Comparison of ENCODE assay signal across 15 cellular contexts in genomic region chr21:26067836-26068401, GRCh38.
DNase-seq lines count a peak whose midpoint lies in the region; ATAC-seq and TF ChIP-seq lines count a peak whose summit lies in the region.
"Had no signal": no experiment of that assay in that cellular context is flagged by ENCODE, and none has a peak within 500 bp of the region (broad histone marks: within the 10 kb centered on the region; RNA-seq: fewer than 3 reads in every experiment).

No MANE protein-coding gene starts in this region.

- peaks cover 6% of the 10 kb centered on the region; the same call in 1 of the 2 replicates for H4K20me1 ChIP-seq in SK-N-SH (ENCODE audit: insufficient read depth)

- peaks cover 4% of the 10 kb centered on the region for H3F3A ChIP-seq in SK-N-SH (replicated peaks; ENCODE audit: insufficient read depth)

- no peak overlapping the region for H3K9ac ChIP-seq in SK-N-SH

- no peaks in the 10 kb centered on the region for H3K27me3 ChIP-seq in SK-N-SH (ENCODE audit: insufficient read depth)
- H3K27me3 ChIP-seq in GM06990 (replicated peaks; ENCODE audit: control insufficient read depth, insufficient read depth, low read length): no peaks in the 10 kb centered on the region
- no peaks in the 10 kb centered on the region for H3K27me3 ChIP-seq in esophagus muscularis mucosa
- no peaks in the 10 kb centered on the region for H3K27me3 ChIP-seq in suprapubic skin

- no peak for TF ChIP-seq RAD21 in SK-N-SH (IDR thresholded peaks at IDR 0.05; ENCODE audit: low read length)

- H3K36me3 ChIP-seq in SK-N-SH (replicated peaks in 1 of 2; ENCODE audit: control insufficient read depth in 1 of 2, insufficient read depth in 2 of 2, low read length in 1 of 2): no peaks in the 10 kb centered on the region
- no peaks in the 10 kb centered on the region for H3K36me3 ChIP-seq in GM06990 (ENCODE audit: control insufficient read depth, insufficient read depth, low read length)
- H3K36me3 ChIP-seq in esophagus muscularis mucosa: no peaks in the 10 kb centered on the region
- H3K36me3 ChIP-seq in suprapubic skin: no peaks in the 10 kb centered on the region

- CTCF ChIA-PET in SK-N-SH (lab: Yijun Ruan, JAX): interaction anchor here (0.5 kb wide), 1 partner anchor 16 kb away, joined by 3 read pairs; no protein-coding TSS in a partner anchor
- CTCF ChIA-PET in WTC11 (lab: Charles Lee): no interaction called here

- DNase-seq in SK-N-SH: no peak
- DNase-seq in GM06990 (ENCODE audit: extremely low read depth, insufficient read length): peak; percentile 15
- DNase-seq in WTC11 (ENCODE audit: low spot score): no peak
- no peak for DNase-seq in mesothelial cell of epicardium (ENCODE audit: low spot score in 2 of 2, unreplicated experiment in 2 of 2)
- no peak for DNase-seq in esophagus muscularis mucosa (ENCODE audit: extremely low spot score)
- no peak for DNase-seq in suprapubic skin (ENCODE audit: low spot score in 2 of 2)
- DNase-seq: activated CD4-positive, alpha-beta T cell treated with anti-CD3 and anti-CD28 coated beads for 4 hours; Calu3; HCEC 1CT; MM.1S; NCI-H226; OCI-M1; T-helper 1 cell had no signal

- POLR2A ChIA-PET in SK-N-SH (lab: Yijun Ruan, JAX) (no interaction called here), WTC11 (lab: Charles Lee) (no interaction called here)

- no peaks in the 10 kb centered on the region for H3K27me3 Mint-ChIP-seq in WTC11 (ENCODE audit: low read depth)
- H3K27me3 Mint-ChIP-seq in mesothelial cell of epicardium (ENCODE audit: low read depth): no peaks in the 10 kb centered on the region

- no peaks in the 10 kb centered on the region for H3K9me3 Mint-ChIP-seq in WTC11
- H3K9me3 Mint-ChIP-seq in mesothelial cell of epicardium: no peaks in the 10 kb centered on the region

- no peak overlapping the region for H3K4me2 ChIP-seq in SK-N-SH

- H3K4me1 Mint-ChIP-seq in WTC11: peaks cover 93% of the 10 kb centered on the region
- peaks cover 54% of the 10 kb centered on the region for H3K4me1 Mint-ChIP-seq in mesothelial cell of epicardium

- no peak overlapping the region for H2AFZ ChIP-seq in SK-N-SH (ENCODE audit: low read depth)

- H3K27ac Mint-ChIP-seq in WTC11 (peak overlapping the region; percentile 73), mesothelial cell of epicardium (peak overlapping the region; percentile 82)

- H3K4me1 ChIP-seq in SK-N-SH (ENCODE audit: control insufficient read depth in 1 of 2, insufficient read depth in 2 of 2, low read depth in 1 of 2, low read length in 1 of 2) (peaks cover 21 to 44% of the 10 kb centered on the region in 2 experiments; a peak in 3 of 4 replicates), esophagus muscularis mucosa (peaks cover 33 to 53% (median 41%) of the 10 kb centered on the region in 4 donors), suprapubic skin (peaks cover 40% of the 10 kb centered on the region)

- H3K27ac ChIP-seq in SK-N-SH (ENCODE audit: low read depth in 2 of 2, low read length in 1 of 2): no peak overlapping the region
- no peak overlapping the region for H3K27ac ChIP-seq in esophagus muscularis mucosa (replicated peaks in 1 of 4)
- H3K27ac ChIP-seq in suprapubic skin: no peak overlapping the region

- H3K36me3 Mint-ChIP-seq in WTC11 (no peaks in the 10 kb centered on the region), mesothelial cell of epicardium (no peaks in the 10 kb centered on the region)

- no peak overlapping the region for H3K4me3 Mint-ChIP-seq in WTC11
- no peak overlapping the region for H3K4me3 Mint-ChIP-seq in mesothelial cell of epicardium

- ATAC-seq in SK-N-SH treated with all-trans-retinoic acid at 6 μM for 48 hours: no peak
- no peak for ATAC-seq in WTC11
- ATAC-seq in HG03280 (IDR thresholded peaks at IDR 0.05; ENCODE audit: unreplicated experiment): no peak

- H3K9me3 ChIP-seq in SK-N-SH (no peaks in the 10 kb centered on the region), esophagus muscularis mucosa (no peaks in the 10 kb centered on the region), suprapubic skin (no peaks in the 10 kb centered on the region)

- H3K79me2 ChIP-seq in SK-N-SH (ENCODE audit: insufficient read depth): peaks cover 94% of the 10 kb centered on the region

- H3K9me2 ChIP-seq in SK-N-SH: no peaks in the 10 kb centered on the region

- no peak for TF ChIP-seq POLR2A in esophagus muscularis mucosa (IDR thresholded peaks at IDR 0.05; ENCODE audit: low read depth)
- TF ChIP-seq POLR2A in suprapubic skin (IDR thresholded peaks at IDR 0.05): no peak

- intact Hi-C loops in esophagus muscularis mucosa (cut with DNase I): no loop called here

- 89% methylated on average over 8 of the region's 8 CpGs for WGBS in SK-N-SH (ENCODE audit: low lambda C conversion rate)
- WGBS in esophagus muscularis mucosa: 73% methylated on average over 8 of the region's 8 CpGs
- WGBS in suprapubic skin: 75% methylated on average over 8 of the region's 8 CpGs

- no peak for TF ChIP-seq CTCF in SK-N-SH (IDR thresholded peaks at IDR 0.05)
- no peak for TF ChIP-seq CTCF in GM06990 (IDR thresholded peaks at IDR 0.05; ENCODE audit: insufficient read depth, low read length, poor library complexity, severe bottlenecking)
- no peak for TF ChIP-seq CTCF in WTC11 (IDR thresholded peaks at IDR 0.05)
- no peak for TF ChIP-seq CTCF in mesothelial cell of epicardium (IDR thresholded peaks at IDR 0.05; ENCODE audit: unreplicated experiment)
- no peak for TF ChIP-seq CTCF in esophagus muscularis mucosa (IDR thresholded peaks at IDR 0.05)
- TF ChIP-seq CTCF in suprapubic skin (IDR thresholded peaks at IDR 0.05): no peak

- H3K4me3 ChIP-seq in SK-N-SH (ENCODE audit: low read depth in 2 of 2, low read length in 1 of 2) (no peak overlapping the region), GM06990 (replicated peaks; ENCODE audit: low read depth, low read length) (no peak overlapping the region), esophagus muscularis mucosa (no peak overlapping the region), suprapubic skin (no peak overlapping the region)

- TF ChIP-seq EP300 in SK-N-SH (IDR thresholded peaks at IDR 0.05; ENCODE audit: borderline replicate concordance in 1 of 2, low read depth in 1 of 2, low read length in 1 of 2) (no peak), esophagus muscularis mucosa (IDR thresholded peaks at IDR 0.05) (no peak), suprapubic skin (IDR thresholded peaks at IDR 0.05) (no peak)

TF ChIP-seq in SK-N-SH treated with all-trans-retinoic acid at 6 μM for 48 hours, 23 proteins besides CTCF, POLR2A, EP300 and RAD21:
- TF ChIP-seq ZNF70 (CRISPR knock-in tag; IDR thresholded peaks at IDR 0.05): peak; percentile 81
- no peak for TF ChIP-seq ISL1 (CRISPR knock-in tag; IDR thresholded peaks at IDR 0.05)

TF ChIP-seq in SK-N-SH, 30 proteins besides CTCF, POLR2A, EP300 and RAD21 (continues in another document):
- no peak for TF ChIP-seq SIN3A (IDR thresholded peaks at IDR 0.05; ENCODE audit: borderline replicate concordance, low read depth, low read length)
- no peak for TF ChIP-seq USF2 (IDR thresholded peaks at IDR 0.05; ENCODE audit: borderline replicate concordance, low read depth, low read length)
- TF ChIP-seq TEAD4 (IDR thresholded peaks at IDR 0.05; ENCODE audit: borderline replicate concordance, insufficient read depth): no peak
- no peak for TF ChIP-seq CHD2 (IDR thresholded peaks at IDR 0.05; ENCODE audit: low read length, partially characterized antibody)
- no peak for TF ChIP-seq YY1 (IDR thresholded peaks at IDR 0.05; ENCODE audit: low read depth)

TF ChIP-seq in WTC11, 78 proteins besides CTCF, POLR2A, EP300 and RAD21 (continues in another document):
- TF ChIP-seq ZBTB43 (CRISPR knock-in tag; IDR thresholded peaks at IDR 0.05) (no peak), USF1 (CRISPR knock-in tag; IDR thresholded peaks at IDR 0.05) (no peak), ZNF317 (CRISPR knock-in tag; IDR thresholded peaks at IDR 0.05; ENCODE audit: borderline replicate concordance, low read depth) (no peak), JAZF1 (CRISPR knock-in tag; IDR thresholded peaks at IDR 0.05) (no peak), MLX (CRISPR knock-in tag; IDR thresholded peaks at IDR 0.05) (no peak), NFYB (CRISPR knock-in tag; conservative IDR thresholded peaks at IDR 0.05; ENCODE audit: low read depth) (no peak), HMGXB4 (CRISPR knock-in tag; IDR thresholded peaks at IDR 0.05) (no peak)
